Comparison of ENCODE assay signal across 38 cellular contexts in the genomic region with DNA sequence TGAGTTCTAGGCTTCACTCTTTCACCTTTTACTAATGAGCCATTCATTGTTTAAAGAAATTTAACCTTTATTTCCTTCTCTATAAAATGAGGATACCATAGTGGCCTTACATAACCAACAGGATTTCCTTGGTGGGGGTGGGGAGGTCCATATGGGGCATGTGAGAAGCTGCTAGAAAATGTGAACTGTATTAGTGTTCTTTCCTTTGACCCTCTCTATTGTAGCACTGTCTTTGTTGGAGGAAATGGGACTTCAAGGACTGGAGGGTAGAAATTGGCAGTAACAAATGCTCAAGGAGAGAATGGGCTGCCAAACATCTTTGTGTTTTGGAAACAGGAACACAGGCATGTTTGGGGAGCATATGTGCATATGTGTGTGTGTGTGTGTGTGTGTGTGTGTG.
"Had no signal": no experiment of that assay in that cellular context is flagged by ENCODE, and none has a peak within 500 bp of the region (broad histone marks: within the 10 kb centered on the region; RNA-seq: fewer than 3 reads in every experiment).

No MANE protein-coding gene starts in this region.

- H3K36me3 ChIP-seq: ascending aorta, cardiac muscle cell had no signal

- FAIRE-seq: bronchial epithelial cell had no signal

- DNase-seq: activated B cell treated with CpG ODN at 0.5 μM for 24 hours; activated CD4-positive, alpha-beta memory T cell treated with anti-CD3 and anti-CD28 coated beads, Interleukin-2, amount 10 ng/mL, durations not matched to agents 7 days and 5 days; activated CD4-positive, alpha-beta T cell treated with anti-CD3 and anti-CD28 coated beads for 36 hours; activated CD4-positive, alpha-beta T cell treated with anti-CD3 and anti-CD28 coated beads for 48 hours; activated CD4-positive, alpha-beta T cell treated with anti-CD3 and anti-CD28 coated beads, Interleukin-2, amount 10 ng/mL, durations not matched to agents 7 days and 5 days; activated CD4-positive, alpha-beta T cell treated with anti-CD3 and anti-CD28 coated beads, Interleukin-2, amount 50 U/mL, for 48 hours; activated CD4-positive, CD25-positive, alpha-beta regulatory T cell treated with anti-CD3 and anti-CD28 coated beads, Interleukin-2, amount 50 U/mL, for 72 hours; activated CD8-positive, alpha-beta memory T cell treated with anti-CD3 and anti-CD28 coated beads for 24 hours; activated CD8-positive, alpha-beta memory T cell treated with anti-CD3 and anti-CD28 coated beads, Interleukin-2, amount 10 ng/mL, durations not matched to agents 7 days and 5 days; activated CD8-positive, alpha-beta memory T cell treated with anti-CD3 and anti-CD28 coated beads, Interleukin-2, amount 50 U/mL, for 48 hours; activated CD8-positive, alpha-beta T cell treated with anti-CD3 and anti-CD28 coated beads, Interleukin-2, amount 10 ng/mL, durations not matched to agents 7 days and 5 days; activated effector memory CD4-positive, alpha-beta T cell treated with Interleukin-2 at 50 U/mL for 16 hours; activated gamma-delta T cell; activated naive CD4-positive, alpha-beta T cell treated with anti-CD3 and anti-CD28 coated beads, Interleukin-2, amount 10 ng/mL, durations not matched to agents 7 days and 5 days; activated naive CD4-positive, alpha-beta T cell treated with Interleukin-2 at 50 U/mL for 16 hours; activated naive CD8-positive, alpha-beta T cell treated with anti-CD3 and anti-CD28 coated beads, Interleukin-2, amount 10 ng/mL, durations not matched to agents 7 days and 5 days; activated naive CD8-positive, alpha-beta T cell treated with anti-CD3 and anti-CD28 coated beads, Interleukin-2, amount 50 U/mL, for 24 hours; activated T-cell treated with anti-CD3 and anti-CD28 coated beads, Interleukin-2, amount 50 U/mL, for 24 hours; activated T-cell treated with anti-CD3 and anti-CD28 coated beads, Interleukin-2, amount 50 U/mL, for 48 hours; amygdala; anterior cingulate cortex; caudate nucleus; cerebellar nuclear complex; SW 1271; T-helper 1 cell; T-helper 2 cell; T-helper 9 cell had no signal

- H3K9me3 ChIP-seq: ascending aorta had no signal

- H3K27ac ChIP-seq: ascending aorta, cardiac muscle cell, VCaP had no signal

- H3K27me3 ChIP-seq: ascending aorta, cardiac muscle cell had no signal

- ATAC-seq: activated CD4-positive, alpha-beta T cell treated with anti-CD3 and anti-CD28 coated beads for 36 hours; activated CD8-positive, alpha-beta memory T cell treated with anti-CD3 and anti-CD28 coated beads, Interleukin-2, amount 10 ng/mL, durations not matched to agents 7 days and 5 days; activated CD8-positive, alpha-beta T cell treated with anti-CD3 and anti-CD28 coated beads, Interleukin-2, amount 10 ng/mL, durations not matched to agents 7 days and 5 days; activated naive CD8-positive, alpha-beta T cell treated with anti-CD3 and anti-CD28 coated beads, Interleukin-2, amount 50 U/mL, for 24 hours had no signal

- H3K27me3 Mint-ChIP-seq: activated B cell treated with CpG ODN at 0.5 μM for 24 hours; activated CD4-positive, alpha-beta T cell treated with anti-CD3 and anti-CD28 coated beads for 36 hours; activated CD4-positive, alpha-beta T cell treated with anti-CD3 and anti-CD28 coated beads, Interleukin-2, amount 10 ng/mL, durations not matched to agents 7 days and 5 days; activated naive CD4-positive, alpha-beta T cell treated with anti-CD3 and anti-CD28 coated beads, Interleukin-2, amount 10 ng/mL, durations not matched to agents 7 days and 5 days; brain had no signal

- H3K9me3 Mint-ChIP-seq: activated CD4-positive, alpha-beta memory T cell treated with anti-CD3 and anti-CD28 coated beads, Interleukin-2, amount 10 ng/mL, durations not matched to agents 7 days and 5 days; activated CD4-positive, alpha-beta T cell treated with anti-CD3 and anti-CD28 coated beads, Interleukin-2, amount 10 ng/mL, durations not matched to agents 7 days and 5 days; activated naive CD4-positive, alpha-beta T cell treated with anti-CD3 and anti-CD28 coated beads, Interleukin-2, amount 10 ng/mL, durations not matched to agents 7 days and 5 days; activated naive CD8-positive, alpha-beta T cell treated with anti-CD3 and anti-CD28 coated beads, Interleukin-2, amount 10 ng/mL, durations not matched to agents 7 days and 5 days; activated T-helper 2 cell treated with anti-CD3 and anti-CD28 coated beads, Interferon-gamma antibody, Interleukin-2, Interleukin-4, amounts not matched to agents 10 μg/mL and 5 μg/mL and 100 μg/mL, durations not matched to agents 14 hours and 24 hours and 36 hours; central memory CD8-positive, alpha-beta T cell; T-helper 1 cell treated with Interleukin-12 subunit alpha and Interleukin-12 subunit beta and Interleukin-4 antibody, amounts not matched to agents 30 μg/mL and 1 μg/mL, for 36 hours; T-helper 2 cell treated with Interferon-gamma antibody and Interleukin-4, amounts not matched to agents 5 μg/mL and 100 μg/mL, for 36 hours had no signal

- H3K4me3 Mint-ChIP-seq: activated B cell treated with CpG ODN at 0.5 μM for 24 hours; activated CD4-positive, alpha-beta memory T cell treated with anti-CD3 and anti-CD28 coated beads, Interleukin-2, amount 10 ng/mL, durations not matched to agents 7 days and 5 days; activated CD4-positive, alpha-beta T cell treated with anti-CD3 and anti-CD28 coated beads for 36 hours; activated CD4-positive, alpha-beta T cell treated with anti-CD3 and anti-CD28 coated beads, Interleukin-2, amount 10 ng/mL, durations not matched to agents 7 days and 5 days; activated CD8-positive, alpha-beta memory T cell treated with anti-CD3 and anti-CD28 coated beads, Interleukin-2, amount 10 ng/mL, durations not matched to agents 7 days and 5 days; activated CD8-positive, alpha-beta T cell treated with anti-CD3 and anti-CD28 coated beads, Interleukin-2, amount 10 ng/mL, durations not matched to agents 7 days and 5 days; activated naive CD4-positive, alpha-beta T cell treated with anti-CD3 and anti-CD28 coated beads, Interleukin-2, amount 10 ng/mL, durations not matched to agents 7 days and 5 days; activated naive CD4-positive, alpha-beta T cell treated with anti-CD3 and anti-CD28 coated beads, Interleukin-2, amount 50 U/mL, for 24 hours; activated naive CD8-positive, alpha-beta T cell; activated naive CD8-positive, alpha-beta T cell treated with anti-CD3 and anti-CD28 coated beads, Interleukin-2, amount 10 ng/mL, durations not matched to agents 7 days and 5 days; activated naive CD8-positive, alpha-beta T cell treated with anti-CD3 and anti-CD28 coated beads, Interleukin-2, amount 50 U/mL, for 24 hours; activated T-cell treated with anti-CD3 and anti-CD28 coated beads, Interleukin-2, amount 50 U/mL, for 24 hours; brain; central memory CD8-positive, alpha-beta T cell; T-helper 1 cell treated with Interleukin-12 subunit alpha and Interleukin-12 subunit beta and Interleukin-4 antibody, amounts not matched to agents 30 μg/mL and 1 μg/mL, for 36 hours; T-helper 2 cell treated with Interferon-gamma antibody and Interleukin-4, amounts not matched to agents 5 μg/mL and 100 μg/mL, for 36 hours had no signal

- H3K36me3 Mint-ChIP-seq: activated CD8-positive, alpha-beta memory T cell treated with anti-CD3 and anti-CD28 coated beads, Interleukin-2, amount 10 ng/mL, durations not matched to agents 7 days and 5 days; activated naive CD4-positive, alpha-beta T cell treated with anti-CD3 and anti-CD28 coated beads, Interleukin-2, amount 10 ng/mL, durations not matched to agents 7 days and 5 days; activated naive CD4-positive, alpha-beta T cell treated with anti-CD3 and anti-CD28 coated beads, Interleukin-2, amount 50 U/mL, for 24 hours; activated naive CD8-positive, alpha-beta T cell; activated naive CD8-positive, alpha-beta T cell treated with anti-CD3 and anti-CD28 coated beads, Interleukin-2, amount 10 ng/mL, durations not matched to agents 7 days and 5 days had no signal

- H3K4me3 ChIP-seq: ascending aorta, cardiac muscle cell had no signal

- H3K27ac Mint-ChIP-seq: activated B cell treated with CpG ODN at 0.5 μM for 24 hours; activated CD4-positive, alpha-beta memory T cell treated with anti-CD3 and anti-CD28 coated beads, Interleukin-2, amount 10 ng/mL, durations not matched to agents 7 days and 5 days; activated CD4-positive, alpha-beta T cell treated with anti-CD3 and anti-CD28 coated beads for 36 hours; activated CD4-positive, alpha-beta T cell treated with anti-CD3 and anti-CD28 coated beads, Interleukin-2, amount 10 ng/mL, durations not matched to agents 7 days and 5 days; activated CD8-positive, alpha-beta memory T cell treated with anti-CD3 and anti-CD28 coated beads, Interleukin-2, amount 10 ng/mL, durations not matched to agents 7 days and 5 days; activated CD8-positive, alpha-beta T cell treated with anti-CD3 and anti-CD28 coated beads, Interleukin-2, amount 10 ng/mL, durations not matched to agents 7 days and 5 days; activated naive CD4-positive, alpha-beta T cell treated with anti-CD3 and anti-CD28 coated beads, Interleukin-2, amount 10 ng/mL, durations not matched to agents 7 days and 5 days; activated naive CD8-positive, alpha-beta T cell; activated naive CD8-positive, alpha-beta T cell treated with anti-CD3 and anti-CD28 coated beads, Interleukin-2, amount 10 ng/mL, durations not matched to agents 7 days and 5 days; activated naive CD8-positive, alpha-beta T cell treated with anti-CD3 and anti-CD28 coated beads, Interleukin-2, amount 50 U/mL, for 24 hours; activated T-cell treated with anti-CD3 and anti-CD28 coated beads, Interleukin-2, amount 50 U/mL, for 24 hours; activated T-helper 2 cell treated with anti-CD3 and anti-CD28 coated beads, Interferon-gamma antibody, Interleukin-2, Interleukin-4, amounts not matched to agents 10 μg/mL and 5 μg/mL and 100 μg/mL, durations not matched to agents 14 hours and 24 hours and 36 hours; brain; T-helper 1 cell treated with Interleukin-12 subunit alpha and Interleukin-12 subunit beta and Interleukin-4 antibody, amounts not matched to agents 30 μg/mL and 1 μg/mL, for 36 hours; T-helper 2 cell treated with Interferon-gamma antibody and Interleukin-4, amounts not matched to agents 5 μg/mL and 100 μg/mL, for 36 hours had no signal

- H3K4me1 ChIP-seq: ascending aorta had no signal

- H3K4me1 Mint-ChIP-seq: activated B cell treated with CpG ODN at 0.5 μM for 24 hours; activated CD4-positive, alpha-beta memory T cell treated with anti-CD3 and anti-CD28 coated beads, Interleukin-2, amount 10 ng/mL, durations not matched to agents 7 days and 5 days; activated CD4-positive, alpha-beta T cell treated with anti-CD3 and anti-CD28 coated beads for 36 hours; activated CD4-positive, alpha-beta T cell treated with anti-CD3 and anti-CD28 coated beads, Interleukin-2, amount 10 ng/mL, durations not matched to agents 7 days and 5 days; activated CD8-positive, alpha-beta memory T cell treated with anti-CD3 and anti-CD28 coated beads, Interleukin-2, amount 10 ng/mL, durations not matched to agents 7 days and 5 days; activated naive CD4-positive, alpha-beta T cell treated with anti-CD3 and anti-CD28 coated beads, Interleukin-2, amount 10 ng/mL, durations not matched to agents 7 days and 5 days; activated naive CD4-positive, alpha-beta T cell treated with anti-CD3 and anti-CD28 coated beads, Interleukin-2, amount 50 U/mL, for 24 hours; activated naive CD8-positive, alpha-beta T cell treated with anti-CD3 and anti-CD28 coated beads, Interleukin-2, amount 10 ng/mL, durations not matched to agents 7 days and 5 days; activated naive CD8-positive, alpha-beta T cell treated with anti-CD3 and anti-CD28 coated beads, Interleukin-2, amount 50 U/mL, for 24 hours; central memory CD8-positive, alpha-beta T cell had no signal
